11 cellular contexts compared by ENCODE assay signal in genomic region chr16:20903116-20903888, GRCh38. TPM values are rescaled to one million over a fixed set of nuclear protein-coding genes. Genes with fewer than 3 reads are reported as not detected.
A peak's percentile ranks its signal among the peaks of the same experiment; 100 is the strongest.
DNase-seq lines count a peak whose midpoint lies in the region; ATAC-seq and TF ChIP-seq lines count a peak whose summit lies in the region.
"Had no signal": no experiment of that assay in that cellular context is flagged by ENCODE, and none has a peak within 500 bp of the region (broad histone marks: within the 10 kb centered on the region; RNA-seq: fewer than 3 reads in every experiment).

No MANE protein-coding gene starts in this region.

- H3K27ac Mint-ChIP-seq in MCF 10A (ENCODE audit: low read depth, unreplicated experiment), result peak overlapping the region; percentile 52
- no peak overlapping the region for H3K27ac Mint-ChIP-seq in activated CD4-positive, alpha-beta memory T cell treated with anti-CD3 and anti-CD28 coated beads for 36 hours
- peak overlapping the region; percentile 85 for H3K27ac Mint-ChIP-seq in type B pancreatic cell

- no peaks in the 10 kb centered on the region for H3K27me3 ChIP-seq in mammary epithelial cell (ENCODE audit: insufficient read depth, low read length)
- no peaks in the 10 kb centered on the region for H3K27me3 ChIP-seq in lung (ENCODE audit: control insufficient read depth, insufficient read depth)

- no peak overlapping the region for H2AFZ ChIP-seq in mammary epithelial cell (ENCODE audit: low read depth, low read length)

- H3K4me1 ChIP-seq in mammary epithelial cell (ENCODE audit: insufficient read depth, low read length) (peaks cover 64% of the 10 kb centered on the region), lung (ENCODE audit: control insufficient read depth in 2 of 2, insufficient read depth in 2 of 2, low read length in 2 of 2) (peaks cover 17 to 47% of the 10 kb centered on the region in 2 donors)

- DNase-seq in MCF 10A (ENCODE audit: unreplicated experiment), result no peak
- no peak for DNase-seq in mammary epithelial cell
- no peak for DNase-seq in activated CD4-positive, alpha-beta memory T cell treated with anti-CD3 and anti-CD28 coated beads for 36 hours
- DNase-seq in lung (ENCODE audit: low spot score), result no peak
- DNase-seq in type B pancreatic cell (ENCODE audit: extremely low spot score, unreplicated experiment), result no peak
- no peak for DNase-seq in DMS53 treated with DMSO at 0.1 percent for 48 hours (lab: John Stamatoyannopoulos, UW; ENCODE audit: unreplicated experiment)
- DNase-seq: activated CD4-positive, alpha-beta T cell treated with anti-CD3 and anti-CD28 coated beads, Interleukin-2, amount 10 ng/mL, durations not matched to agents 7 days and 5 days; effector CD8-positive, alpha-beta T cell; NCI-H2171 had no signal

- H3K4me3 ChIP-seq in mammary epithelial cell (replicated peaks in 1 of 3; ENCODE audit: insufficient read depth in 1 of 3, low read depth in 2 of 3, low read length in 3 of 3) (no peak overlapping the region), lung (no peak overlapping the region)

- H3K27ac ChIP-seq in mammary epithelial cell (ENCODE audit: insufficient read depth, low read depth, low read length) (no peak overlapping the region), lung (ENCODE audit: low read depth in 1 of 2, low read length in 1 of 2) (peak overlapping the region; percentile 58 to 74)

- POLR2A ChIA-PET in MCF 10A (lab: Yijun Ruan, JAX), result interaction anchor here (1.0 to 16.0 kb wide), 5 partner anchors 10 to 397 kb away, joined by 4 to 343 read pairs (median 17); no protein-coding TSS in a partner anchor
- POLR2A ChIA-PET in activated CD4-positive, alpha-beta memory T cell treated with anti-CD3 and anti-CD28 coated beads for 36 hours (lab: Charles Lee), result interaction anchor here (0.8 to 1.8 kb wide), 4 partner anchors 25 to 163 kb away, joined by 3 to 5 read pairs (median 3); no protein-coding TSS in a partner anchor

- CTCF ChIA-PET in MCF 10A (lab: Yijun Ruan, JAX), result interaction anchor here (0.6 to 4.4 kb wide), 6 partner anchors 9 to 397 kb away, joined by 3 to 33 read pairs (median 3); no protein-coding TSS in a partner anchor
- CTCF ChIA-PET in mammary epithelial cell (lab: Charles Lee; ENCODE audit: low non-redundant PET), result interaction anchor here (0.6 kb wide), 1 partner anchor 64 kb away, joined by 3 read pairs; no protein-coding TSS in a partner anchor
- CTCF ChIA-PET in activated CD4-positive, alpha-beta memory T cell treated with anti-CD3 and anti-CD28 coated beads for 36 hours (lab: Charles Lee), result interaction anchor here (0.7 to 1.3 kb wide), 2 partner anchors 29 to 103 kb away, joined by 3 read pairs; no protein-coding TSS in a partner anchor

- peak overlapping the region; percentile 4 for H3K4me3 Mint-ChIP-seq in MCF 10A (ENCODE audit: unreplicated experiment)
- peak overlapping the region; percentile 14 for H3K4me3 Mint-ChIP-seq in activated CD4-positive, alpha-beta memory T cell treated with anti-CD3 and anti-CD28 coated beads for 36 hours
- peak overlapping the region; percentile 46 for H3K4me3 Mint-ChIP-seq in type B pancreatic cell

- H3K9me3 ChIP-seq in mammary epithelial cell (replicated peaks; ENCODE audit: insufficient read depth, low read length) (no peaks in the 10 kb centered on the region), lung (ENCODE audit: control insufficient read depth in 2 of 2, insufficient read depth in 1 of 2, low read length in 1 of 2) (no peaks in the 10 kb centered on the region)

- H3K9me3 Mint-ChIP-seq in MCF 10A (ENCODE audit: unreplicated experiment) (no peaks in the 10 kb centered on the region), type B pancreatic cell (no peaks in the 10 kb centered on the region)
- no peaks in the 10 kb centered on the region for H3K9me3 Mint-ChIP-seq in activated CD4-positive, alpha-beta memory T cell treated with anti-CD3 and anti-CD28 coated beads for 36 hours

- in situ Hi-C loops in mammary epithelial cell (cut with MboI; ENCODE audit: low sequenced_read_pairs in 2 of 2), result no loop called here

- H4K20me1 ChIP-seq in mammary epithelial cell (ENCODE audit: insufficient read depth, low read length), result no peaks in the 10 kb centered on the region

- no peak overlapping the region for H3K4me2 ChIP-seq in mammary epithelial cell (ENCODE audit: insufficient read depth, low read depth, low read length)

- no peak overlapping the region for H3K9ac ChIP-seq in mammary epithelial cell (ENCODE audit: insufficient read depth, low read length)

- WGBS in mammary epithelial cell (ENCODE audit: low coverage, missing lambda C conversion rate), result 69% methylated on average over 5 of the region's 5 CpGs
- 75 to 87% methylated on average over 5 of the region's 5 CpGs for WGBS in lung, 2 donors

- dilution Hi-C loops in mammary epithelial cell (cut with HindIII; ENCODE audit: low sequenced_read_pairs), result no loop called here

- no peak for TF ChIP-seq CTCF in MCF 10A (IDR thresholded peaks at IDR 0.05; ENCODE audit: unreplicated experiment)
- TF ChIP-seq CTCF in mammary epithelial cell (conservative IDR thresholded peaks at IDR 0.05 in 1 of 2, IDR thresholded peaks at IDR 0.05 in 1 of 2; ENCODE audit: extremely low read depth in 1 of 2, insufficient read depth in 1 of 2, low read depth in 1 of 2, low read length in 2 of 2), result no peak
- TF ChIP-seq CTCF in lung (IDR thresholded peaks at IDR 0.05; ENCODE audit: control extremely low read depth, extremely low read depth), result no peak
- no peak for TF ChIP-seq CTCF in type B pancreatic cell (conservative IDR thresholded peaks at IDR 0.05)

- no peaks in the 10 kb centered on the region for H3K27me3 Mint-ChIP-seq in MCF 10A (ENCODE audit: insufficient read depth, unreplicated experiment)
- H3K27me3 Mint-ChIP-seq in activated CD4-positive, alpha-beta memory T cell treated with anti-CD3 and anti-CD28 coated beads for 36 hours, result no peaks in the 10 kb centered on the region
- H3K27me3 Mint-ChIP-seq in type B pancreatic cell, result no peaks in the 10 kb centered on the region
- H3K27me3 Mint-ChIP-seq: activated CD4-positive, alpha-beta T cell treated with anti-CD3 and anti-CD28 coated beads, Interleukin-2, amount 10 ng/mL, durations not matched to agents 7 days and 5 days had no signal

- ATAC-seq in lung (ENCODE audit: insufficient read depth, low FRiP score), result no peak
- no peak for ATAC-seq in GM21526 (IDR thresholded peaks at IDR 0.05; ENCODE audit: low FRiP score, unreplicated experiment)
- ATAC-seq in HG03196 (IDR thresholded peaks at IDR 0.05; ENCODE audit: unreplicated experiment), result no peak

- intact Hi-C loops in MCF 10A (cut with micrococcal nuclease) (loop anchor here (5.0 kb wide), 2 partner anchors 179 to 399 kb away; no protein-coding TSS in a partner anchor), mammary epithelial cell (cut with micrococcal nuclease) (loop anchor here (5.0 to 10.0 kb wide), 4 partner anchors 39 to 401 kb away; partner anchors contain the start of gene THUMPD1)
- intact Hi-C loops in activated CD4-positive, alpha-beta memory T cell treated with anti-CD3 and anti-CD28 coated beads for 36 hours (cut with micrococcal nuclease), result loop anchor here (10.0 kb wide), 2 partner anchors 99 to 401 kb away; partner anchors contain the start of genes ERI2 and REXO5

- H3K36me3 ChIP-seq in mammary epithelial cell (ENCODE audit: insufficient read depth, low read length) (no peaks in the 10 kb centered on the region), lung (ENCODE audit: control insufficient read depth in 2 of 2, insufficient read depth in 2 of 2, low read length in 2 of 2) (no peaks in the 10 kb centered on the region)

- BruUV-seq in MCF 10A (replicated peaks; lab: Mats Ljungman, UMichigan) (no TSS peak), mammary epithelial cell (replicated peaks; lab: Mats Ljungman, UMichigan) (no TSS peak)

- H3K4me1 Mint-ChIP-seq in MCF 10A (ENCODE audit: insufficient read depth, unreplicated experiment), result peaks cover 69% of the 10 kb centered on the region
- H3K4me1 Mint-ChIP-seq in activated CD4-positive, alpha-beta memory T cell treated with anti-CD3 and anti-CD28 coated beads for 36 hours (ENCODE audit: low read depth), result peaks cover 55% of the 10 kb centered on the region
- H3K4me1 Mint-ChIP-seq in type B pancreatic cell (ENCODE audit: unreplicated experiment), result peaks cover 51% of the 10 kb centered on the region

- peaks cover 45% of the 10 kb centered on the region for H3K79me2 ChIP-seq in mammary epithelial cell (ENCODE audit: insufficient read depth, low read length)

- H3K36me3 Mint-ChIP-seq in MCF 10A (ENCODE audit: insufficient read depth, unreplicated experiment), result peaks cover 23% of the 10 kb centered on the region
- H3K36me3 Mint-ChIP-seq in activated CD4-positive, alpha-beta memory T cell treated with anti-CD3 and anti-CD28 coated beads for 36 hours, result peaks cover 12% of the 10 kb centered on the region
- peaks cover 10% of the 10 kb centered on the region for H3K36me3 Mint-ChIP-seq in type B pancreatic cell

RNA-seq across cellular contexts. Expression of gene LYRM1, which starts 2.7 kb away (rescaled TPM):
- total RNA-seq in MCF 10A (2022), result 67.3 and 92.8 TPM in 2 replicates
- total RNA-seq in mammary epithelial cell, result 10 to 100 TPM; 20.8 to 24.3 TPM
- 25.3 TPM for polyA plus RNA-seq in mammary epithelial cell
- polyA minus RNA-seq in mammary epithelial cell, result 10.0 TPM
- 10 to 100 TPM; 26.5 to 28.0 TPM for total RNA-seq in activated CD4-positive, alpha-beta memory T cell treated with anti-CD3 and anti-CD28 coated beads for 36 hours
- 10 to 100 TPM; 27.8 to 29.8 TPM for total RNA-seq in lung
- polyA plus RNA-seq in lung, result 10 to 100 TPM; 32.5 to 50.5 TPM
- 30.6 and 31.7 TPM in 2 replicates for total RNA-seq in type B pancreatic cell (ENCODE audit: low replicate concordance)

RNA-seq across cellular contexts. Expression of gene DCUN1D3, which starts 3.1 kb away (rescaled TPM):
- total RNA-seq in MCF 10A (2022) (31.0 and 31.7 TPM in 2 replicates), mammary epithelial cell (10 to 100 TPM; 20.2 to 25.0 TPM), lung (10 to 100 TPM; 12.2 to 27.8 TPM), type B pancreatic cell (ENCODE audit: low replicate concordance) (12.9 and 13.5 TPM in 2 replicates)
- polyA plus RNA-seq in mammary epithelial cell (5.4 TPM), lung (1 to 10 TPM; 6.1 to 6.6 TPM)
- polyA minus RNA-seq in mammary epithelial cell, result 10.9 TPM
- 1 to 10 TPM; 5.9 TPM for total RNA-seq in activated CD4-positive, alpha-beta memory T cell treated with anti-CD3 and anti-CD28 coated beads for 36 hours
